Comparison of ENCODE assay signal across 3 cellular contexts in the genomic region with DNA sequence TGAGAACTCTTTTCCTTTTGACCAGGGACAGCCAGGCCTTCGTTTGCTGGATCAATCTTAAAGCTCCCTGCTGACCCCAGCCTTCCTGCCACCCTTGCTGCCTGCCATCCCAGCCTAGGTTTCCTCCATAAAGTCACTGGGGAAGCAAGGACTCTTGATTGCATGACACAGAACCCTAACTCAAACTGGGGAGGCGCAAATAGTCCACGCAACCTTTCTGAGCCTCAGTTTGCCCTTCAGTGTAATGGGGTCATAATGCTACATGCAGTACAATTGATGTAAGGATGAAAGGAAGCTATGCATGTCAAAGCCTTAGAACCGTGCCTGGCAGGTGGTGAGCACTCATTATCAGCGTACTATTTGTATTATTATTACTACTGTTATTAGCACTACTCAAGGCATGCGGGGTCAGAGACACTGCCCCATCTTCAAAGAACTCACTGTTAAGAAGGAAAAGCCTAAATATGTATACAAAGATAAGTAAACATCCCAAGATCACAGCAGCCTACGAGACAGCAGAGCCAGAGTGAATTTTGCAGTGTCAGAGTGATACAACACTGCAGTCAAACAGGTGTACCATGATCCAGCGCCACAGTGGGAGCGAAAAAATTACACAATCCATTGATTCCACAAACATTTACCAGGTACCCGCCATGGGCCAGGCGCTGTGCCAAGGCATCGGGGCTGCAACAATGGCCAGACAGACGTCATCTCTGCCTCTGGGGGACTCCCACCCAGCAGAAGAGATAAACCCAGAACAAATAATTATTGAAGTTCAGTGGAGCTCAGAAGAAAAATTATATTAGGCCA.
A peak's percentile ranks its signal among the peaks of the same experiment; 100 is the strongest.
TF ChIP-seq lines count a peak whose summit lies in the region.

No MANE protein-coding gene starts in this region.

TF ChIP-seq in SK-N-SH, 30 proteins besides CTCF, POLR2A, EP300 and RAD21 (continued from another document):
- TF ChIP-seq RCOR1 (IDR thresholded peaks at IDR 0.05; ENCODE audit: low read length) (0 out of 2 replicates have a peak, but pooled peaks have one; percentile 6), NRF1 (IDR thresholded peaks at IDR 0.05; ENCODE audit: low read depth, low read length) (no peak), GABPA (IDR thresholded peaks at IDR 0.05; ENCODE audit: low read depth) (no peak), JUND (IDR thresholded peaks at IDR 0.05) (no peak), TAF1 (IDR thresholded peaks at IDR 0.05; ENCODE audit: borderline replicate concordance, low read depth, low read length) (no peak), TEAD4 (IDR thresholded peaks at IDR 0.05; ENCODE audit: borderline replicate concordance, insufficient read depth) (no peak), GATA2 (CRISPR knock-in tag; IDR thresholded peaks at IDR 0.05) (peak; percentile 30), RFX5 (IDR thresholded peaks at IDR 0.05; ENCODE audit: low read length) (no peak), EZH2phosphoT487 (IDR thresholded peaks at IDR 0.05; ENCODE audit: borderline replicate concordance, low read depth) (no peak), USF2 (IDR thresholded peaks at IDR 0.05; ENCODE audit: borderline replicate concordance, low read depth, low read length) (no peak), MEF2A (IDR thresholded peaks at IDR 0.05; ENCODE audit: borderline replicate concordance, low read depth) (no peak), TCF12 (IDR thresholded peaks at IDR 0.05) (no peak), ELF1 (IDR thresholded peaks at IDR 0.05) (no peak), POLR2AphosphoS5 (IDR thresholded peaks at IDR 0.05; ENCODE audit: low read depth, low read length) (no peak)
- TF ChIP-seq, protein P1, sequence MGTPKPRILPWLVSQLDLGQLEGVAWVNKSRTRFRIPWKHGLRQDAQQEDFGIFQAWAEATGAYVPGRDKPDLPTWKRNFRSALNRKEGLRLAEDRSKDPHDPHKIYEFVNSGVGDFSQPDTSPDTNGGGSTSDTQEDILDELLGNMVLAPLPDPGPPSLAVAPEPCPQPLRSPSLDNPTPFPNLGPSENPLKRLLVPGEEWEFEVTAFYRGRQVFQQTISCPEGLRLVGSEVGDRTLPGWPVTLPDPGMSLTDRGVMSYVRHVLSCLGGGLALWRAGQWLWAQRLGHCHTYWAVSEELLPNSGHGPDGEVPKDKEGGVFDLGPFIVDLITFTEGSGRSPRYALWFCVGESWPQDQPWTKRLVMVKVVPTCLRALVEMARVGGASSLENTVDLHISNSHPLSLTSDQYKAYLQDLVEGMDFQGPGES (IDR thresholded peaks at IDR 0.05; ENCODE audit: low read depth, low read length) = no peak
- TF ChIP-seq, protein P2, sequence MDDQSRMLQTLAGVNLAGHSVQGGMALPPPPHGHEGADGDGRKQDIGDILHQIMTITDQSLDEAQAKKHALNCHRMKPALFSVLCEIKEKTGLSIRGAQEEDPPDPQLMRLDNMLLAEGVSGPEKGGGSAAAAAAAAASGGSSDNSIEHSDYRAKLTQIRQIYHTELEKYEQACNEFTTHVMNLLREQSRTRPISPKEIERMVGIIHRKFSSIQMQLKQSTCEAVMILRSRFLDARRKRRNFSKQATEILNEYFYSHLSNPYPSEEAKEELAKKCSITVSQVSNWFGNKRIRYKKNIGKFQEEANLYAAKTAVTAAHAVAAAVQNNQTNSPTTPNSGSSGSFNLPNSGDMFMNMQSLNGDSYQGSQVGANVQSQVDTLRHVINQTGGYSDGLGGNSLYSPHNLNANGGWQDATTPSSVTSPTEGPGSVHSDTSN (IDR thresholded peaks at IDR 0.05) = no peak
TF ChIP-seq in SK-N-SH: peak in this region for 2.

TF ChIP-seq in SK-N-SH treated with all-trans-retinoic acid at 6 μM for 48 hours, 23 proteins besides CTCF, POLR2A, EP300 and RAD21 (continued from another document):
- no peak for TF ChIP-seq ZNF8 (CRISPR knock-in tag; IDR thresholded peaks at IDR 0.05)
- no peak for TF ChIP-seq ISL1 (CRISPR knock-in tag; IDR thresholded peaks at IDR 0.05)
- TF ChIP-seq, protein P3, sequence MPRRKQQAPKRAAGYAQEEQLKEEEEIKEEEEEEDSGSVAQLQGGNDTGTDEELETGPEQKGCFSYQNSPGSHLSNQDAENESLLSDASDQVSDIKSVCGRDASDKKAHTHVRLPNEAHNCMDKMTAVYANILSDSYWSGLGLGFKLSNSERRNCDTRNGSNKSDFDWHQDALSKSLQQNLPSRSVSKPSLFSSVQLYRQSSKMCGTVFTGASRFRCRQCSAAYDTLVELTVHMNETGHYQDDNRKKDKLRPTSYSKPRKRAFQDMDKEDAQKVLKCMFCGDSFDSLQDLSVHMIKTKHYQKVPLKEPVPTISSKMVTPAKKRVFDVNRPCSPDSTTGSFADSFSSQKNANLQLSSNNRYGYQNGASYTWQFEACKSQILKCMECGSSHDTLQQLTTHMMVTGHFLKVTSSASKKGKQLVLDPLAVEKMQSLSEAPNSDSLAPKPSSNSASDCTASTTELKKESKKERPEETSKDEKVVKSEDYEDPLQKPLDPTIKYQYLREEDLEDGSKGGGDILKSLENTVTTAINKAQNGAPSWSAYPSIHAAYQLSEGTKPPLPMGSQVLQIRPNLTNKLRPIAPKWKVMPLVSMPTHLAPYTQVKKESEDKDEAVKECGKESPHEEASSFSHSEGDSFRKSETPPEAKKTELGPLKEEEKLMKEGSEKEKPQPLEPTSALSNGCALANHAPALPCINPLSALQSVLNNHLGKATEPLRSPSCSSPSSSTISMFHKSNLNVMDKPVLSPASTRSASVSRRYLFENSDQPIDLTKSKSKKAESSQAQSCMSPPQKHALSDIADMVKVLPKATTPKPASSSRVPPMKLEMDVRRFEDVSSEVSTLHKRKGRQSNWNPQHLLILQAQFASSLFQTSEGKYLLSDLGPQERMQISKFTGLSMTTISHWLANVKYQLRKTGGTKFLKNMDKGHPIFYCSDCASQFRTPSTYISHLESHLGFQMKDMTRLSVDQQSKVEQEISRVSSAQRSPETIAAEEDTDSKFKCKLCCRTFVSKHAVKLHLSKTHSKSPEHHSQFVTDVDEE (CRISPR knock-in tag; IDR thresholded peaks at IDR 0.05) = no peak
- TF ChIP-seq, protein P4, sequence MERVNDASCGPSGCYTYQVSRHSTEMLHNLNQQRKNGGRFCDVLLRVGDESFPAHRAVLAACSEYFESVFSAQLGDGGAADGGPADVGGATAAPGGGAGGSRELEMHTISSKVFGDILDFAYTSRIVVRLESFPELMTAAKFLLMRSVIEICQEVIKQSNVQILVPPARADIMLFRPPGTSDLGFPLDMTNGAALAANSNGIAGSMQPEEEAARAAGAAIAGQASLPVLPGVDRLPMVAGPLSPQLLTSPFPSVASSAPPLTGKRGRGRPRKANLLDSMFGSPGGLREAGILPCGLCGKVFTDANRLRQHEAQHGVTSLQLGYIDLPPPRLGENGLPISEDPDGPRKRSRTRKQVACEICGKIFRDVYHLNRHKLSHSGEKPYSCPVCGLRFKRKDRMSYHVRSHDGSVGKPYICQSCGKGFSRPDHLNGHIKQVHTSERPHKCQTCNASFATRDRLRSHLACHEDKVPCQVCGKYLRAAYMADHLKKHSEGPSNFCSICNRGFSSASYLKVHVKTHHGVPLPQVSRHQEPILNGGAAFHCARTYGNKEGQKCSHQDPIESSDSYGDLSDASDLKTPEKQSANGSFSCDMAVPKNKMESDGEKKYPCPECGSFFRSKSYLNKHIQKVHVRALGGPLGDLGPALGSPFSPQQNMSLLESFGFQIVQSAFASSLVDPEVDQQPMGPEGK (CRISPR knock-in tag; IDR thresholded peaks at IDR 0.05; ENCODE audit: borderline replicate concordance) = no peak
- no peak for TF ChIP-seq TOX (CRISPR knock-in tag; IDR thresholded peaks at IDR 0.05; ENCODE audit: borderline replicate concordance)

TF ChIP-seq in K562, 482 proteins besides CTCF, POLR2A, EP300 and RAD21 (continued from another document):
- TF ChIP-seq ZHX1 (conservative IDR thresholded peaks at IDR 0.05; ENCODE audit: low read length) = no peak
- TF ChIP-seq RBM25 (IDR thresholded peaks at IDR 0.05; ENCODE audit: low read depth, low read length, severe bottlenecking) = peak; percentile 89
- 0 out of 4 replicates have a peak, but pooled peaks of 1 of the 2 experiments have one; percentile 9 for TF ChIP-seq KDM1A (IDR thresholded peaks at IDR 0.05)
